ENCODE assay signal across 7 cellular contexts in the genomic region with DNA sequence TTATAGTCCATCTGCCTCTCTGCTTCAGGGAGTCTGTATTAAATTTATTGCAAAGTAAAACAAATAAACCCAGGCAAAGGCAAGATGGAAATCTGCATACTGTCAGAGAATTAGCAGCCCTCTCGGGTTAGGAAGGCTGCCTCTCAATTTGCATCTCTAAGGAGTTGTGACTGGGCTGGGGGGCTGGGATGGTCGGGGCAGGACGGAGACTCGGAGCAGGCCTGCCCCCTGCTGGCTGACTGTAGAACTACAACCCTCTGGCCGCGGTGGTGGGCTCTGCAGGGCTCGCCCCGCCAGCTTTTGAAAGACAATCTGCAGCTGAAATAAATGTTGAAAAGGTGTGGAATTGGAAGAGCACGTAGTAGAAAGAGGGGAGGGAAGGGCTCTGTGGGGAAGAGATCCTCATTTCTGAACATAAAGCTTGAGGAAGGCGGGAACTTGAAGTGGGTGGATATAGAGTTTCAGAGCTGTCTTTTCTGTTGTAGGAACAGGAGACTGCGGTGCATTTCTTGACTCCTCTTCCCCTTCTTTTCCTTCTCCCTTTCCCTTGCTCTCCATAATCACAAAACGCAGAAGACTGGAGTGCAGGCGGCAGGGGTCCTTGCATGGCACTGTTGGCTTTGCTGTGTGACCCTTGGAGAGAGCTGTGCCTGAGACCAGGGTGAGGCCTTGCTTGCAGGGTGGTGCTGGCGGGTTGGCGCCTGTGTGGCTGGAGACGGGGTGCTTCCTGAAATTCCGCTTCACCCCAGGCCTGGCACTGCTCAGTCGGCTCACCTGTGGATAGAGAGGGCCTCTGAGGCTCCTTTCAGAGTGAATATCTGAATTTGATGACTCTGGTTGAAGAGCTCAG. TPM values are rescaled to one million over a fixed set of nuclear protein-coding genes. Genes with fewer than 3 reads are reported as not detected.
A peak's percentile ranks its signal among the peaks of the same experiment; 100 is the strongest.
DNase-seq lines count a peak whose midpoint lies in the region; ATAC-seq, FAIRE-seq and TF ChIP-seq lines count a peak whose summit lies in the region.

No MANE protein-coding gene starts in this region.

- TF ChIP-seq POLR2A in GM12892 (IDR thresholded peaks at IDR 0.05; ENCODE audit: low read depth, low read length) (no peak), heart left ventricle (IDR thresholded peaks at IDR 0.05) (no peak)

- no peak overlapping the region for H3K27ac ChIP-seq in heart left ventricle

- H3K9me3 ChIP-seq in heart left ventricle: no peaks in the 10 kb centered on the region

- TF ChIP-seq CTCF in heart left ventricle (IDR thresholded peaks at IDR 0.05): peak; percentile 84 to 98 (median 94)

- no peaks in the 10 kb centered on the region for H3K36me3 ChIP-seq in heart left ventricle

- H3K27me3 ChIP-seq in heart left ventricle: peaks cover 0 to 26% (median 11%) of the 10 kb centered on the region in 9 donors

- no peak overlapping the region for H3K4me3 ChIP-seq in heart left ventricle

- peak; percentile 52 for DNase-seq in GM12892 (ENCODE audit: insufficient read length)
- DNase-seq in activated gamma-delta T cell treated with anti-CD3 and anti-CD28 coated beads, Interleukin-2, amount 50 U/mL, for 16 hours (ENCODE audit: low read depth): peak; percentile 50
- peak; percentile 30 to 66 (median 52) for DNase-seq in heart left ventricle
- DNase-seq in sciatic nerve (ENCODE audit: low spot score): peak; percentile 69
- no peak for DNase-seq in pons (ENCODE audit: low spot score)

- ATAC-seq in HG02884 (IDR thresholded peaks at IDR 0.05; ENCODE audit: unreplicated experiment): peak; percentile 74
- peak in 3 of 4 donors; percentile 76 to 83 (median 79) for ATAC-seq in heart left ventricle
- peak; percentile 84 for ATAC-seq in sciatic nerve

- 40 to 42% (median 41%) methylated on average over 18 of the region's 18 CpGs for WGBS in heart left ventricle, 4 donors

- H3K4me1 ChIP-seq in heart left ventricle: peaks cover 0 to 6% (median 0%) of the 10 kb centered on the region in 12 donors

- peak; percentile 89 for FAIRE-seq in GM12892 (lab: Jason Lieb, UNC)

- intact Hi-C loops in heart left ventricle (cut with DNase I): loop anchor here (1.0 to 10.0 kb wide), 6 partner anchors 50 to 187 kb away; partner anchors contain the start of gene CCDC15 (in 2 of the 10)
- intact Hi-C loops in sciatic nerve (cut with DNase I): no loop called here

TF ChIP-seq in PFSK-1, 5 proteins besides CTCF, POLR2A, EP300 and RAD21:
- TF ChIP-seq FOXP2 (optimal IDR thresholded peaks at IDR 0.05; ENCODE audit: borderline replicate concordance, extremely low read depth, extremely low read length, insufficient read depth): peak; percentile 53
- TF ChIP-seq REST (IDR thresholded peaks at IDR 0.05; ENCODE audit: insufficient read depth in 1 of 2, low read depth in 2 of 2, low read length in 2 of 2): no peak

RNA-seq across cellular contexts. Expression of gene PKNOX2, which starts 22.6 kb away (rescaled TPM):
- polyA plus RNA-seq in GM12892 (2012; ENCODE audit: missing spikeins): not detected
- polyA plus RNA-seq in PFSK-1 (2012; ENCODE audit: insufficient read length, low read depth): 34.1 TPM
- total RNA-seq in heart left ventricle (1 to 10 TPM; 3.1 to 9.4 (median 5.0) TPM), sciatic nerve (17.3 TPM)
- 1 to 10 TPM; 3.2 to 4.0 TPM for polyA plus RNA-seq in heart left ventricle

RNA-seq across cellular contexts. Expression of gene TMEM218, which starts 30.5 kb away (rescaled TPM):
- 24.7 TPM for polyA plus RNA-seq in GM12892 (2012; ENCODE audit: missing spikeins)
- 13.5 TPM for polyA plus RNA-seq in PFSK-1 (2012; ENCODE audit: insufficient read length, low read depth)
- total RNA-seq in heart left ventricle (10 to 100 TPM in 1 of 9 donors, 1 to 10 TPM in 8; 5.3 to 11.3 (median 6.8) TPM), sciatic nerve (15.2 TPM)
- 10 to 100 TPM in 1 of 2 donors, 1 to 10 TPM in 1; 4.7 to 21.8 TPM for polyA plus RNA-seq in heart left ventricle
